In genomic region chr12:66168410-66168809, GRCh38 we compare ENCODE assay signal across 8 cellular contexts. TPM values are rescaled to one million over a fixed set of nuclear protein-coding genes. Genes with fewer than 3 reads are reported as not detected.
DNase-seq lines count a peak whose midpoint lies in the region; ATAC-seq and TF ChIP-seq lines count a peak whose summit lies in the region.
"Had no signal": no experiment of that assay in that cellular context is flagged by ENCODE, and none has a peak within 500 bp of the region (broad histone marks: within the 10 kb centered on the region; RNA-seq: fewer than 3 reads in every experiment).

No MANE protein-coding gene starts in this region.

- CTCF ChIA-PET in HEK293 (lab: Yijun Ruan, JAX): interaction anchor here (0.6 to 2.0 kb wide), 8 partner anchors 8 to 225 kb away, joined by 3 to 6 read pairs (median 3); no protein-coding TSS in a partner anchor

- H3K36me3 ChIP-seq in HEK293 (ENCODE audit: control insufficient read depth in 2 of 2, insufficient read depth in 1 of 2, low read length in 2 of 2): peaks cover 0 to 3% of the 10 kb centered on the region in 2 experiments; a peak in 1 of 3 replicates
- peaks cover 32% of the 10 kb centered on the region for H3K36me3 ChIP-seq in SK-N-MC (ENCODE audit: insufficient read depth, low read length)
- peaks cover 0 to 30% (median 0%) of the 10 kb centered on the region in 6 donors for H3K36me3 ChIP-seq in spleen

- no peak for TF ChIP-seq POLR2A in spleen (IDR thresholded peaks at IDR 0.05)

- H3K27ac ChIP-seq in HEK293 (ENCODE audit: extremely low read depth, low read depth, low read length) (no peak overlapping the region; the same call in 1 of the 2 replicates), SK-N-MC (peak overlapping the region; percentile 97), spleen (peak overlapping the region in 7 of 8 donors; percentile 99 to 100 (median 100))

- 68 to 82% (median 74%) methylated on average over 8 of the region's 8 CpGs for WGBS in spleen, 5 donors

- TF ChIP-seq CTCF in HEK293 (tag by site-specific recombination; IDR thresholded peaks at IDR 0.05): no peak
- TF ChIP-seq CTCF in fibroblast of pulmonary artery (IDR thresholded peaks at IDR 0.05; ENCODE audit: low read length, missing control alignments): no peak
- TF ChIP-seq CTCF in spleen (IDR thresholded peaks at IDR 0.05 in 8 of 11, conservative IDR thresholded peaks at IDR 0.05 in 3 of 11): no peak

- peak overlapping the region; percentile 87 for H3K9ac ChIP-seq in SK-N-MC (ENCODE audit: insufficient read length)

- no peak overlapping the region; the same call in 1 of the 2 replicates for H3K4me3 ChIP-seq in HEK293 (ENCODE audit: low read depth, low read length)
- peak overlapping the region; percentile 98 for H3K4me3 ChIP-seq in SK-N-MC
- peak overlapping the region; percentile 82 for H3K4me3 ChIP-seq in fibroblast of pulmonary artery (replicated peaks; ENCODE audit: low read depth, low read length)
- H3K4me3 ChIP-seq in spleen: peak overlapping the region; percentile 53 to 88 (median 74)

- ATAC-seq in GM21367 (IDR thresholded peaks at IDR 0.05; ENCODE audit: unreplicated experiment): no peak

- no peak for DNase-seq in SK-N-MC (ENCODE audit: low read depth, low spot score)
- no peak for DNase-seq in fibroblast of pulmonary artery (ENCODE audit: low read depth)
- no peak for DNase-seq in spleen
- DNase-seq in NCI-H345 treated with DMSO at 0.1 percent for 48 hours (lab: John Stamatoyannopoulos, UW; ENCODE audit: unreplicated experiment): no peak
- no peak for DNase-seq in HuH-7 (ENCODE audit: low spot score)
- DNase-seq: cerebellar nuclear complex had no signal

- H3K9me3 ChIP-seq in HEK293 (ENCODE audit: control insufficient read depth, insufficient read depth, low read depth, low read length): no peaks in the 10 kb centered on the region
- H3K9me3 ChIP-seq in SK-N-MC (ENCODE audit: low read depth, low read length): peaks cover 12% of the 10 kb centered on the region; the same call in 1 of the 2 replicates
- H3K9me3 ChIP-seq in spleen: peaks cover 0 to 10% (median 7%) of the 10 kb centered on the region in 8 donors

- no peaks in the 10 kb centered on the region for H3K27me3 ChIP-seq in spleen (replicated peaks in 1 of 7)

- intact Hi-C loops in spleen (cut with DNase I; ENCODE audit: low total_unique reads): no loop called here

- POLR2A ChIA-PET in HEK293 (lab: Yijun Ruan, JAX): interaction anchor here (0.6 to 2.7 kb wide), 3 partner anchors 26 to 37 kb away, joined by 3 to 36 read pairs (median 5); partner anchors contain the start of gene LLPH

- H3K4me1 ChIP-seq in HEK293 (ENCODE audit: control insufficient read depth, insufficient read depth, low read length) (no peaks in the 10 kb centered on the region), spleen (peaks cover 22 to 80% (median 44%) of the 10 kb centered on the region in 6 donors)

TF ChIP-seq in HEK293, 187 proteins besides CTCF, POLR2A, EP300 and RAD21:
- TF ChIP-seq, protein P1, sequence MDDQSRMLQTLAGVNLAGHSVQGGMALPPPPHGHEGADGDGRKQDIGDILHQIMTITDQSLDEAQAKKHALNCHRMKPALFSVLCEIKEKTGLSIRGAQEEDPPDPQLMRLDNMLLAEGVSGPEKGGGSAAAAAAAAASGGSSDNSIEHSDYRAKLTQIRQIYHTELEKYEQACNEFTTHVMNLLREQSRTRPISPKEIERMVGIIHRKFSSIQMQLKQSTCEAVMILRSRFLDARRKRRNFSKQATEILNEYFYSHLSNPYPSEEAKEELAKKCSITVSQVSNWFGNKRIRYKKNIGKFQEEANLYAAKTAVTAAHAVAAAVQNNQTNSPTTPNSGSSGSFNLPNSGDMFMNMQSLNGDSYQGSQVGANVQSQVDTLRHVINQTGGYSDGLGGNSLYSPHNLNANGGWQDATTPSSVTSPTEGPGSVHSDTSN (CRISPR knock-in tag; IDR thresholded peaks at IDR 0.05): no peak
- TF ChIP-seq ZNF768 (tag by site-specific recombination; IDR thresholded peaks at IDR 0.05) (0 out of 2 replicates have a peak, but pooled peaks have one; percentile 0), ZFP69B (tag by site-specific recombination; IDR thresholded peaks at IDR 0.05) (no peak), PRDM1 (tag by site-specific recombination; IDR thresholded peaks at IDR 0.05) (0 out of 2 replicates have a peak, but pooled peaks have one; percentile 18), ZNF704 (tag by site-specific recombination; IDR thresholded peaks at IDR 0.05) (no peak)

RNA-seq across cellular contexts. Expression of gene TMBIM4, which starts 1.4 kb away (rescaled TPM):
- 100 to 1,000 TPM; 114 to 257 (median 134) TPM for total RNA-seq in spleen
- polyA plus RNA-seq in spleen: 100 to 1,000 TPM in 2 of 3 donors, 10 to 100 TPM in 1; 93.4 to 132 (median 125) TPM

RNA-seq across cellular contexts. Expression of gene IRAK3, which starts 20.6 kb away (rescaled TPM):
- 100 to 1,000 TPM in 2 of 7 donors, 10 to 100 TPM in 5; 39.0 to 157 (median 79.6) TPM for total RNA-seq in spleen
- 1 to 10 TPM; 4.4 to 9.4 (median 5.7) TPM for polyA plus RNA-seq in spleen

RNA-seq across cellular contexts. Expression of gene LLPH, which starts 37.9 kb away (rescaled TPM):
- 10 to 100 TPM in 4 of 7 donors, 1 to 10 TPM in 3; 6.5 to 21.7 (median 16.9) TPM for total RNA-seq in spleen
- polyA plus RNA-seq in spleen: 10 to 100 TPM; 13.9 to 21.1 (median 19.1) TPM
